8 cellular contexts compared by ENCODE assay signal in genomic region chr10:59234814-59235429, GRCh38. TPM values are rescaled to one million over a fixed set of nuclear protein-coding genes. Genes with fewer than 3 reads are reported as not detected.
DNase-seq lines count a peak whose midpoint lies in the region; ATAC-seq and TF ChIP-seq lines count a peak whose summit lies in the region.

No MANE protein-coding gene starts in this region.

- CTCF ChIA-PET in HEK293T (lab: Yijun Ruan, JAX): no interaction called here

- ATAC-seq in activated CD4-positive, CD25-positive, alpha-beta regulatory T cell treated with anti-CD3 and anti-CD28 coated beads, Interleukin-2, amount 50 U/mL, for 24 hours: no peak
- ATAC-seq in GM19023 (IDR thresholded peaks at IDR 0.05; ENCODE audit: unreplicated experiment): no peak
- no peak for ATAC-seq in stimulated activated memory B cell treated with anti-CD40 and anti-IgM and Interleukin-4, amounts not matched to agents 10 μg/mL and 1 μg/mL and 100 μg/mL, for 72 hours

- H3K4me1 Mint-ChIP-seq in stimulated activated memory B cell treated with anti-CD40 and anti-IgM and Interleukin-4, amounts not matched to agents 10 μg/mL and 1 μg/mL and 100 μg/mL, for 72 hours: no peaks in the 10 kb centered on the region

- no peak overlapping the region for H3K27ac Mint-ChIP-seq in stimulated activated memory B cell treated with anti-CD40 and anti-IgM and Interleukin-4, amounts not matched to agents 10 μg/mL and 1 μg/mL and 100 μg/mL, for 72 hours

- no peaks in the 10 kb centered on the region for H3K36me3 Mint-ChIP-seq in stimulated activated memory B cell treated with anti-CD40 and anti-IgM and Interleukin-4, amounts not matched to agents 10 μg/mL and 1 μg/mL and 100 μg/mL, for 72 hours

- POLR2A ChIA-PET in HEK293T (lab: Yijun Ruan, JAX): no interaction called here

- H3K4me3 Mint-ChIP-seq in stimulated activated memory B cell treated with anti-CD40 and anti-IgM and Interleukin-4, amounts not matched to agents 10 μg/mL and 1 μg/mL and 100 μg/mL, for 72 hours: no peak overlapping the region

- H3K9me3 Mint-ChIP-seq in stimulated activated memory B cell treated with anti-CD40 and anti-IgM and Interleukin-4, amounts not matched to agents 10 μg/mL and 1 μg/mL and 100 μg/mL, for 72 hours: no peaks in the 10 kb centered on the region

- DNase-seq in Caki2 (ENCODE audit: low read depth) (peak; percentile 24), HEK293T (ENCODE audit: extremely low spot score) (peak; percentile 12), SW 1271 (lab: John Stamatoyannopoulos, UW) (peak; percentile 3 to 53), inferior parietal cortex (ENCODE audit: extremely low spot score) (peak; percentile 63), iPS-NIHi7 (ENCODE audit: extremely low spot score) (no peak)

- in situ Hi-C loops in Caki2 (cut with HindIII; ENCODE audit: low pct_unique_long_range_greater_than_20kb, low sequenced_read_pairs): no loop called here

- no peaks in the 10 kb centered on the region for H3K27me3 Mint-ChIP-seq in stimulated activated memory B cell treated with anti-CD40 and anti-IgM and Interleukin-4, amounts not matched to agents 10 μg/mL and 1 μg/mL and 100 μg/mL, for 72 hours

TF ChIP-seq in HEK293T, 16 proteins besides CTCF, POLR2A, EP300 and RAD21:
- no peak for TF ChIP-seq L3MBTL2 (conservative IDR thresholded peaks at IDR 0.05)
- peak; percentile 82 for TF ChIP-seq ZNF384 (IDR thresholded peaks at IDR 0.05)
- no peak for TF ChIP-seq ARNT (IDR thresholded peaks at IDR 0.05)
- no peak for TF ChIP-seq FOXM1 (IDR thresholded peaks at IDR 0.05; ENCODE audit: borderline replicate concordance)

RNA-seq across cellular contexts. Expression of gene PHYHIPL, which starts 58.5 kb away (rescaled TPM):
- total RNA-seq in Caki2 (2014; rRNA removed; shearing (Covaris generic); ENCODE audit: low replicate concordance): 2.2 TPM in 1 of 2 replicates, not detected in the other
